ENCODE assay signal across 22 cellular contexts in genomic region chr13:30204564-30204963, GRCh38.
DNase-seq lines count a peak whose midpoint lies in the region; ATAC-seq and TF ChIP-seq lines count a peak whose summit lies in the region.
"Had no signal": no experiment of that assay in that cellular context is flagged by ENCODE, and none has a peak within 500 bp of the region (broad histone marks: within the 10 kb centered on the region; RNA-seq: fewer than 3 reads in every experiment).

No MANE protein-coding gene starts in this region.

- H3K27ac ChIP-seq in RWPE1, result no peak overlapping the region
- H3K27ac ChIP-seq: 22Rv1, gastrocnemius medialis, thoracic aorta, VCaP had no signal

- POLR2A ChIA-PET in RWPE1 (lab: Yijun Ruan, JAX; ENCODE audit: low non-redundant PET), result no interaction called here

- TF ChIP-seq CTCF in RWPE1 (conservative IDR thresholded peaks at IDR 0.05; ENCODE audit: low read depth), result no peak

- CTCF ChIA-PET in RWPE1 (lab: Yijun Ruan, JAX), result no interaction called here

- peak; percentile 41 to 73 for ATAC-seq in activated CD4-positive, CD25-positive, alpha-beta regulatory T cell treated with anti-CD3 and anti-CD28 coated beads, Interleukin-2, amount 50 U/mL, for 24 hours
- ATAC-seq in GM18519 (IDR thresholded peaks at IDR 0.05; ENCODE audit: low FRiP score, unreplicated experiment), result peak; percentile 82
- peak; percentile 45 for ATAC-seq in HG02642 (IDR thresholded peaks at IDR 0.05; ENCODE audit: poor library complexity, unreplicated experiment)
- peak; percentile 71 for ATAC-seq in HG03565 (IDR thresholded peaks at IDR 0.05; ENCODE audit: unreplicated experiment)
- ATAC-seq in HG02571 (IDR thresholded peaks at IDR 0.05; ENCODE audit: unreplicated experiment), result no peak
- no peak for ATAC-seq in HG02981 (IDR thresholded peaks at IDR 0.05; ENCODE audit: unreplicated experiment)
- ATAC-seq: gastrocnemius medialis, left cardiac atrium had no signal

- no peak for DNase-seq in activated CD4-positive, CD25-positive, alpha-beta regulatory T cell (lab: John Stamatoyannopoulos, UW)
- DNase-seq in RWPE1 (ENCODE audit: low spot score), result no peak
- DNase-seq: activated gamma-delta T cell, Caco-2, caudate nucleus, gastrocnemius medialis, Kasumi-1, left cardiac atrium, mesendoderm, NCI-H1105, NCI-H526 treated with DMSO at 0.1 percent for 48 hours, OCI-M1, posterior cingulate gyrus had no signal

Comparison
In these comparisons a context has a peak if more than half of its experiments do, and no peak if none do; other contexts are left out.
1. ATAC-seq: peak in activated CD4-positive, CD25-positive, alpha-beta regulatory T cell treated with anti-CD3 and anti-CD28 coated beads, Interleukin-2, amount 50 U/mL, for 24 hours (2 of 2), GM18519 (single experiment), HG02642 (single experiment) and HG03565 (single experiment); none in HG02571 (single experiment) and HG02981 (single experiment).